18 cellular contexts compared by ENCODE assay signal in the genomic region with DNA sequence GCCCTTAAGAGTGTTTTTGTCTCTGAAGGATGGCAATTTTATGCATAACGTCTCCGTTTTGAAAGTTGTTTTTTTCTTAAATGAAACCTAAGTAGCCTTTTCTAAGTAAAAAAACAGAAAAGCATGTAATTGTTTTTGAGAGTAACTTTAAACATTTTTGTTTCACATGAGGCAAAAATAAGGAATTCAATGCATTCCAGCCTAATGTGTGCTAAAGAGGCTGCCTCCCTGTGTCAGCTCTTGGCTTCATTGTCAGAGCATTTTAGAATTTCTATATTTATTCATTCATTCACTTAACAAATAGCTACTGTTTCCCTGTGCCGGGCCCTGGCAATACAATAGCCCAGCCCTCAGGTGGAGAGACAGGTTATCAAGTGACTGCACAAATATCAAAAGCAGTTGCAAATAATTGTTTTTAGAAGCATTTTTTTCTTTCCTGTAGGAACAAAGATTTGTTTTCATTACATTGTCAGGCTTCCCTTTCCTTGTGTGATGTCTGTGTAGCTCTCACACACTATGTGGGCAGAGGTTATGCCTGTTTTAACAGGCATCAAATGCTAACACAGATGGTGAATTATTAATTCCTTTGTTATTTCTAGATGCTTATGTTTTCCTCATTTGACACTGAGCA.
DNase-seq lines count a peak whose midpoint lies in the region; ATAC-seq and TF ChIP-seq lines count a peak whose summit lies in the region.
"Had no signal": no experiment of that assay in that cellular context is flagged by ENCODE, and none has a peak within 500 bp of the region (broad histone marks: within the 10 kb centered on the region; RNA-seq: fewer than 3 reads in every experiment).

No MANE protein-coding gene starts in this region.

- H3K9me3 Mint-ChIP-seq in nephron = no peaks in the 10 kb centered on the region
- H3K9me3 Mint-ChIP-seq: CD4-positive, alpha-beta memory T cell; stimulated activated naive B cell treated with anti-CD40 and anti-IgM and Interleukin-4, amounts not matched to agents 10 μg/mL and 1 μg/mL and 100 μg/mL, for 72 hours; T-helper 2 cell treated with Interferon-gamma antibody and Interleukin-4, amounts not matched to agents 5 μg/mL and 100 μg/mL, for 36 hours had no signal

- DNase-seq in AG08395 (ENCODE audit: low spot score) (peak; percentile 51), NCI-H2029 (lab: John Stamatoyannopoulos, UW) (peak; percentile 18), dedifferentiated amniotic fluid mesenchymal stem cell (ENCODE audit: extremely low spot score) (peak; percentile 63), mucosa of gallbladder (ENCODE audit: low spot score) (no peak), kidney glomerular epithelial cell (lab: John Stamatoyannopoulos, UW) (no peak), NCI-H2196 treated with DMSO at 0.1 percent for 48 hours (lab: John Stamatoyannopoulos, UW; ENCODE audit: unreplicated experiment) (no peak)
- DNase-seq: activated gamma-delta T cell treated with Interleukin-2 at 50 U/mL for 16 hours; CD4-positive, alpha-beta memory T cell; effector CD4-positive, alpha-beta T cell; H7; Kasumi-1; left cardiac atrium; NCI-H1105 treated with DMSO at 0.1 percent for 48 hours; stimulated activated naive B cell treated with anti-CD40 and anti-IgM and Interleukin-4, amounts not matched to agents 10 μg/mL and 1 μg/mL and 100 μg/mL, for 72 hours had no signal

- peaks cover 19% of the 10 kb centered on the region for H3K4me1 Mint-ChIP-seq in nephron

- H3K36me3 Mint-ChIP-seq in nephron (ENCODE audit: low read depth) = peaks cover 24% of the 10 kb centered on the region

- no peaks in the 10 kb centered on the region for H3K27me3 Mint-ChIP-seq in nephron (ENCODE audit: low read depth)
- H3K27me3 Mint-ChIP-seq: CD4-positive, alpha-beta memory T cell; stimulated activated naive B cell treated with anti-CD40 and anti-IgM and Interleukin-4, amounts not matched to agents 10 μg/mL and 1 μg/mL and 100 μg/mL, for 72 hours had no signal

- no peak for TF ChIP-seq CTCF in nephron (IDR thresholded peaks at IDR 0.05; ENCODE audit: unreplicated experiment in 3 of 3)

- no peak overlapping the region for H3K4me3 Mint-ChIP-seq in nephron
- H3K4me3 Mint-ChIP-seq: CD4-positive, alpha-beta memory T cell; stimulated activated naive B cell treated with anti-CD40 and anti-IgM and Interleukin-4, amounts not matched to agents 10 μg/mL and 1 μg/mL and 100 μg/mL, for 72 hours; T-helper 2 cell treated with Interferon-gamma antibody and Interleukin-4, amounts not matched to agents 5 μg/mL and 100 μg/mL, for 36 hours had no signal

- peak overlapping the region in 2 of 3 experiments; percentile 7 to 20 for H3K27ac Mint-ChIP-seq in nephron
- H3K27ac Mint-ChIP-seq: stimulated activated naive B cell treated with anti-CD40 and anti-IgM and Interleukin-4, amounts not matched to agents 10 μg/mL and 1 μg/mL and 100 μg/mL, for 72 hours; T-helper 2 cell treated with Interferon-gamma antibody and Interleukin-4, amounts not matched to agents 5 μg/mL and 100 μg/mL, for 36 hours had no signal

- no peak for ATAC-seq in HG03108 (IDR thresholded peaks at IDR 0.05; ENCODE audit: unreplicated experiment)
- ATAC-seq: activated CD4-positive, CD25-positive, alpha-beta regulatory T cell treated with anti-CD3 and anti-CD28 coated beads, Interleukin-2, amount 50 U/mL, for 24 hours; left cardiac atrium; stimulated activated naive B cell treated with anti-CD40 and anti-IgM and Interleukin-4, amounts not matched to agents 10 μg/mL and 1 μg/mL and 100 μg/mL, for 72 hours had no signal

Comparison
In these comparisons a context has a peak if more than half of its experiments do, and no peak if none do; other contexts are left out.
1. DNase-seq: peak in AG08395 (single experiment), NCI-H2029 (single experiment) and dedifferentiated amniotic fluid mesenchymal stem cell (single experiment); none in mucosa of gallbladder (single experiment), kidney glomerular epithelial cell (single experiment) and NCI-H2196 treated with DMSO at 0.1 percent for 48 hours (single experiment).